Comparison of ENCODE assay signal across 30 cellular contexts in the genomic region with DNA sequence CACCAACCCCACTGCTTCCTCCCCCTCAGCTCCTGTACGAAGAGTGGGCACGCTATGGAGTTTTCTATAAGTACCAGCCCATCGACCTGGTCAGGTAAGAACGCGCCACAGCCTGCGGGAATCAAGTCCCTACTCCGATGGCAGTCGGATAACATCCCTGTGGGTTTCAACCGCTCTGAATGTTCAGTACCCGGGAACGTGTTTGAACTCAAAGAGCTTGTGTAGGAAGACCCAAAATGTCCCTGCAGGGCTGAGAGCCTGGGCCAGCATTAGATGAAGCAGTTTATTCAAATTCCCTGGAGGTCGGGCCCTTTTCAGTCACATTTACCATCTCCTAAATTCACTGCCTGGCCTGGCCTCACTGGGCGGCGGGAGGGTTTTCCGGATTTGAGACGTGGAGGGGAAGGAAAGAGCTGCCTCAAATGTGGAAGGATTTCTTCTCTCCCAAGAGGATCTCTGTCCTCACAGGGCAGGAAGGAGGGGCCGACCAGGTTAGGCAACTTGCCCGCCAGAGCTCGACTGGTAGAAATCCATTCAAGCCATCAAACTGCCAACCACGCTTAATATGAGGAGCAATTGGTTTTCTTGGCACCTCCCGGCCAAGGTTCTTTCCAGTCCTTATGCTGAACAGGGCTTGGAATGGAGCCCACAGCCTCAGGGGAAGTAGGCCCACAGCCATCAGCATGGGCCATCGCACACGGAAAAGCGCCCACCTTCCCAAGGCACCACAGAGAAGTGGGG. TPM values are rescaled to one million over a fixed set of nuclear protein-coding genes. Genes with fewer than 3 reads are reported as not detected.
DNase-seq lines count a peak whose midpoint lies in the region; ATAC-seq and TF ChIP-seq lines count a peak whose summit lies in the region.
"Had no signal": no experiment of that assay in that cellular context is flagged by ENCODE, and none has a peak within 500 bp of the region (broad histone marks: within the 10 kb centered on the region; RNA-seq: fewer than 3 reads in every experiment).

No MANE protein-coding gene starts in this region.

- H3K9me3 ChIP-seq in transverse colon: no peaks in the 10 kb centered on the region
- H3K9me3 ChIP-seq: adrenal gland, gastroesophageal sphincter, MG63, neutrophil, upper lobe of right lung had no signal

- TF ChIP-seq CTCF in neural crest cell (conservative IDR thresholded peaks at IDR 0.05) (no peak), transverse colon (IDR thresholded peaks at IDR 0.05) (no peak)

- H3K4me1 Mint-ChIP-seq in neural crest cell: peaks cover 11% of the 10 kb centered on the region
- H3K4me1 Mint-ChIP-seq: activated CD4-positive, alpha-beta memory T cell treated with anti-CD3 and anti-CD28 coated beads, Interleukin-2, amount 10 ng/mL, durations not matched to agents 7 days and 5 days; activated naive CD4-positive, alpha-beta T cell treated with anti-CD3 and anti-CD28 coated beads, Interleukin-2, amount 10 ng/mL, durations not matched to agents 7 days and 5 days had no signal

- no peak overlapping the region for H3K4me3 ChIP-seq in transverse colon
- H3K4me3 ChIP-seq: adrenal gland, gastroesophageal sphincter, hepatocyte, MG63, upper lobe of right lung had no signal

- intact Hi-C loops in transverse colon (cut with DNase I; ENCODE audit: low total_unique reads): no loop called here

- H3K27me3 ChIP-seq in transverse colon: no peaks in the 10 kb centered on the region
- H3K27me3 ChIP-seq: hepatocyte, MG63, upper lobe of right lung had no signal

- DNase-seq in DMS 273 (lab: John Stamatoyannopoulos, UW; ENCODE audit: unreplicated experiment) (peak; percentile 4), DMS 273 treated with DMSO at 0.1 percent for 48 hours (lab: John Stamatoyannopoulos, UW) (no peak), astrocyte of the hippocampus (ENCODE audit: low read depth, low spot score) (peak; percentile 45), neural crest cell (ENCODE audit: low read depth, low spot score) (no peak), transverse colon (peak; percentile 15), medulla oblongata (ENCODE audit: extremely low spot score) (no peak), NCI-H128 (lab: John Stamatoyannopoulos, UW; ENCODE audit: unreplicated experiment) (no peak)
- DNase-seq: activated CD4-positive, alpha-beta memory T cell treated with anti-CD3 and anti-CD28 coated beads, Interleukin-2, amount 10 ng/mL, durations not matched to agents 7 days and 5 days; activated CD8-positive, alpha-beta memory T cell treated with anti-CD3 and anti-CD28 coated beads, Interleukin-2, amount 50 U/mL, for 48 hours; activated naive CD4-positive, alpha-beta T cell treated with anti-CD3 and anti-CD28 coated beads, Interleukin-2, amount 10 ng/mL, durations not matched to agents 7 days and 5 days; adrenal gland; brain microvascular endothelial cell; KBM-7; MG63; NCI-H1417; NCI-H2081; NCI-H2227 treated with DMSO at 0.1 percent for 48 hours; NCI-H526 treated with DMSO at 0.1 percent for 48 hours; SHP77 treated with DMSO at 0.1 percent for 48 hours; stimulated activated CD4-positive, alpha-beta T cell treated with anti-CD3 and anti-CD28 coated beads, Interleukin-4, amount 100 ng/mL, for 1 hour; upper lobe of right lung had no signal

- no peak overlapping the region for H3K4me3 Mint-ChIP-seq in neural crest cell
- H3K4me3 Mint-ChIP-seq: activated CD4-positive, alpha-beta memory T cell treated with anti-CD3 and anti-CD28 coated beads, Interleukin-2, amount 10 ng/mL, durations not matched to agents 7 days and 5 days; activated naive CD4-positive, alpha-beta T cell treated with anti-CD3 and anti-CD28 coated beads, Interleukin-2, amount 10 ng/mL, durations not matched to agents 7 days and 5 days; activated T-helper 1 cell treated with anti-CD3 and anti-CD28 coated beads, Interleukin-12 subunit alpha, Interleukin-12 subunit beta, Interleukin-2, Interleukin-4 antibody, amounts not matched to agents 30 ng/mL and 10 ng/mL and 1 ng/mL, durations not matched to agents 14 hours and 24 hours and 36 hours; memory B cell; T-helper 2 cell treated with Interferon-gamma antibody and Interleukin-4, amounts not matched to agents 5 μg/mL and 100 μg/mL, for 36 hours had no signal

- no peak overlapping the region for H3K27ac ChIP-seq in transverse colon
- H3K27ac ChIP-seq: 22Rv1, adrenal gland, brain microvascular endothelial cell, gastroesophageal sphincter, hepatocyte, neutrophil, upper lobe of right lung had no signal

- H3K9me3 Mint-ChIP-seq in neural crest cell: peaks cover 2% of the 10 kb centered on the region
- H3K9me3 Mint-ChIP-seq: activated naive CD4-positive, alpha-beta T cell treated with anti-CD3 and anti-CD28 coated beads, Interleukin-2, amount 10 ng/mL, durations not matched to agents 7 days and 5 days; activated T-helper 1 cell treated with anti-CD3 and anti-CD28 coated beads, Interleukin-12 subunit alpha, Interleukin-12 subunit beta, Interleukin-2, Interleukin-4 antibody, amounts not matched to agents 30 ng/mL and 10 ng/mL and 1 ng/mL, durations not matched to agents 14 hours and 24 hours and 36 hours; T-helper 2 cell treated with Interferon-gamma antibody and Interleukin-4, amounts not matched to agents 5 μg/mL and 100 μg/mL, for 36 hours had no signal

- 74 to 76% methylated on average over 9 to 15 of the region's 24 CpGs for WGBS in transverse colon (ENCODE audit: low coverage in 1 of 2), 2 donors

- no peak for TF ChIP-seq POLR2A in transverse colon (IDR thresholded peaks at IDR 0.05)

- in situ Hi-C loops in transverse colon (cut with MboI; ENCODE audit: low pct_ligation_motif_present in 1 of 4, low pct_unique_long_range_greater_than_20kb in 1 of 4, low sequenced_read_pairs in 3 of 4): no loop called here

- H3K36me3 ChIP-seq in transverse colon: no peaks in the 10 kb centered on the region
- H3K36me3 ChIP-seq: adrenal gland, brain microvascular endothelial cell, gastroesophageal sphincter, MG63, neutrophil, upper lobe of right lung had no signal

- peak overlapping the region; percentile 35 for H3K27ac Mint-ChIP-seq in neural crest cell (ENCODE audit: unreplicated experiment)
- H3K27ac Mint-ChIP-seq: activated CD4-positive, alpha-beta memory T cell treated with anti-CD3 and anti-CD28 coated beads, Interleukin-2, amount 10 ng/mL, durations not matched to agents 7 days and 5 days; activated naive CD4-positive, alpha-beta T cell treated with anti-CD3 and anti-CD28 coated beads, Interleukin-2, amount 10 ng/mL, durations not matched to agents 7 days and 5 days; activated T-helper 1 cell treated with anti-CD3 and anti-CD28 coated beads, Interleukin-12 subunit alpha, Interleukin-12 subunit beta, Interleukin-2, Interleukin-4 antibody, amounts not matched to agents 30 ng/mL and 10 ng/mL and 1 ng/mL, durations not matched to agents 14 hours and 24 hours and 36 hours; memory B cell; T-helper 2 cell treated with Interferon-gamma antibody and Interleukin-4, amounts not matched to agents 5 μg/mL and 100 μg/mL, for 36 hours had no signal

- peaks cover 44% of the 10 kb centered on the region for H3K27me3 Mint-ChIP-seq in neural crest cell (ENCODE audit: low read depth)
- H3K27me3 Mint-ChIP-seq: activated CD4-positive, alpha-beta memory T cell treated with anti-CD3 and anti-CD28 coated beads, Interleukin-2, amount 10 ng/mL, durations not matched to agents 7 days and 5 days had no signal

- H3K36me3 Mint-ChIP-seq in neural crest cell (ENCODE audit: low read depth): no peaks in the 10 kb centered on the region
- H3K36me3 Mint-ChIP-seq: activated naive CD4-positive, alpha-beta T cell treated with anti-CD3 and anti-CD28 coated beads, Interleukin-2, amount 10 ng/mL, durations not matched to agents 7 days and 5 days had no signal

- no peak for TF ChIP-seq EP300 in transverse colon (IDR thresholded peaks at IDR 0.05; ENCODE audit: low read depth)

- ATAC-seq in HG03565 (IDR thresholded peaks at IDR 0.05; ENCODE audit: unreplicated experiment): no peak
- ATAC-seq: gastroesophageal sphincter, sciatic nerve, upper lobe of right lung had no signal

- H3K4me1 ChIP-seq in transverse colon: no peaks in the 10 kb centered on the region
- H3K4me1 ChIP-seq: adrenal gland, gastroesophageal sphincter, upper lobe of right lung had no signal

RNA-seq across cellular contexts. Expression of a gene that starts 46.4 kb away (rescaled TPM):
- 0.27 TPM in 1 of 2 replicates, not detected in the other for total RNA-seq in neural crest cell
- total RNA-seq in transverse colon: 10 to 100 TPM in 2 of 4 donors, 1 to 10 TPM in 2; 7.9 to 20.9 (median 11.3) TPM
- total RNA-seq: activated CD4-positive, alpha-beta memory T cell treated with anti-CD3 and anti-CD28 coated beads, Interleukin-2, amount 10 ng/mL, durations not matched to agents 7 days and 5 days; activated T-helper 1 cell treated with anti-CD3 and anti-CD28 coated beads, Interleukin-12 subunit alpha, Interleukin-12 subunit beta, Interleukin-2, Interleukin-4 antibody, amounts not matched to agents 30 ng/mL and 10 ng/mL and 1 ng/mL, durations not matched to agents 14 hours and 24 hours and 36 hours had no signal

Comparison
In these comparisons a context has a peak if more than half of its experiments do, and no peak if none do; other contexts are left out.
1. DNase-seq: peak in DMS 273 (single experiment), astrocyte of the hippocampus (single experiment) and transverse colon (single experiment); none in DMS 273 treated with DMSO at 0.1 percent for 48 hours (single experiment), neural crest cell (single experiment), medulla oblongata (single experiment) and NCI-H128 (single experiment).